ENCODE assay signal across 20 cellular contexts in the genomic region with DNA sequence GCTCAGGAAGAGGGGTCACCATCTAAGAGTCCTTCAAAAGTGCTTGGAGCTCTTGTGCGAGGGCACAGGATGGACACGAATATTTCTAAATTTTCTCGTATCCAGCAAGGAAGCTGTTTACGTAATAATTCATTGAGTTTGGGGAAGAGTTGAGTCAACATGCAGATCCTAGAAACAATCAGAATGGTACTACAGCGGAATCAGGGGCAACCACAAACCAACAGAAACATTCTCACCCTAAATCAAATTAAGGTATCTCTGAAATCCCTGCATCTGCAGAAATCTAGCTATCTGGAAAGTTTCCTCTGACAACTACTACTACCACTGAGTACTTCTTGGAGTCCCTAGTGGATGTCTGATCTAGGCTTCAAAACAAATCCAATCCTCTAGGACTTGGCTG.
"Had no signal": no experiment of that assay in that cellular context is flagged by ENCODE, and none has a peak within 500 bp of the region (broad histone marks: within the 10 kb centered on the region; RNA-seq: fewer than 3 reads in every experiment).

No MANE protein-coding gene starts in this region.

- H3K4me1 ChIP-seq: gastrocnemius medialis, pancreas, prostate gland, right lobe of liver, tibial nerve, upper lobe of right lung had no signal

- H3K27ac ChIP-seq: esophagus muscularis mucosa, gastrocnemius medialis, heart right ventricle, pancreas, prostate gland, right lobe of liver, tibial nerve, upper lobe of right lung, vagina had no signal

- H3K36me3 ChIP-seq: gastrocnemius medialis, heart right ventricle, pancreas, prostate gland, right lobe of liver, upper lobe of right lung, vagina had no signal

- H3K4me3 ChIP-seq: esophagus muscularis mucosa, gastrocnemius medialis, heart right ventricle, pancreas, prostate gland, right lobe of liver, tibial nerve, upper lobe of right lung, vagina had no signal

- FAIRE-seq: endometrium, islet of Langerhans, pancreas had no signal

- H3K27me3 ChIP-seq: esophagus muscularis mucosa, gastrocnemius medialis, heart right ventricle, pancreas, right lobe of liver, tibial nerve, upper lobe of right lung, vagina had no signal

- H3K9me3 ChIP-seq: esophagus muscularis mucosa, gastrocnemius medialis, pancreas, prostate gland, right lobe of liver, tibial nerve, upper lobe of right lung, vagina had no signal

- DNase-seq: effector memory CD4-positive, alpha-beta T cell; gastrocnemius medialis; heart right ventricle; hypothalamus; kidney glomerular epithelial cell; naive thymus-derived CD8-positive, alpha-beta T cell; nucleus accumbens; pancreas; retina; right lobe of liver; stimulated activated CD4-positive, alpha-beta T cell treated with anti-CD3 and anti-CD28 coated beads, Interleukin-4, amount 100 ng/mL, for 1 hour; stimulated activated CD8-positive, alpha-beta memory T cell treated with anti-CD3 and anti-CD28 coated beads, Interleukin-4, amount 100 ng/mL, for 48 hours; upper lobe of right lung had no signal

- ATAC-seq: gastrocnemius medialis; naive thymus-derived CD8-positive, alpha-beta T cell; pancreas; right lobe of liver; stimulated activated memory B cell treated with anti-CD40 and anti-IgM and Interleukin-4, amounts not matched to agents 10 μg/mL and 1 μg/mL and 100 μg/mL, for 72 hours; upper lobe of right lung had no signal
